In genomic region chr10:98611432-98611831, GRCh38 we compare ENCODE assay signal across 27 cellular contexts.
DNase-seq lines count a peak whose midpoint lies in the region; ATAC-seq and TF ChIP-seq lines count a peak whose summit lies in the region.
"Had no signal": no experiment of that assay in that cellular context is flagged by ENCODE, and none has a peak within 500 bp of the region (broad histone marks: within the 10 kb centered on the region; RNA-seq: fewer than 3 reads in every experiment).

No MANE protein-coding gene starts in this region.

- no peaks in the 10 kb centered on the region for H3K79me2 ChIP-seq in SK-N-SH (ENCODE audit: insufficient read depth)

- H3K4me1 Mint-ChIP-seq in nephron progenitor cell, result peaks cover 35% of the 10 kb centered on the region
- H3K4me1 Mint-ChIP-seq: CD8-positive, alpha-beta memory T cell had no signal

- no peak overlapping the region for H3K4me3 Mint-ChIP-seq in nephron progenitor cell
- H3K4me3 Mint-ChIP-seq: activated T-cell treated with anti-CD3 and anti-CD28 coated beads, Interleukin-2, amount 50 U/mL, for 4 hours; CD8-positive, alpha-beta memory T cell; T-helper 2 cell treated with Interferon-gamma antibody and Interleukin-4, amounts not matched to agents 5 μg/mL and 100 μg/mL, for 36 hours had no signal

- no peaks in the 10 kb centered on the region for H3K9me2 ChIP-seq in SK-N-SH

- H3K9me3 ChIP-seq in SK-N-SH (no peaks in the 10 kb centered on the region), transverse colon (no peaks in the 10 kb centered on the region)
- H3K9me3 ChIP-seq: colonic mucosa, testis had no signal

- H3K27me3 ChIP-seq in SK-N-SH (ENCODE audit: insufficient read depth) (no peaks in the 10 kb centered on the region), transverse colon (no peaks in the 10 kb centered on the region)
- H3K27me3 ChIP-seq: colonic mucosa, testis had no signal

- no peaks in the 10 kb centered on the region for H3F3A ChIP-seq in SK-N-SH (replicated peaks; ENCODE audit: insufficient read depth)

- no peaks in the 10 kb centered on the region for H3K36me3 ChIP-seq in SK-N-SH (replicated peaks in 1 of 2; ENCODE audit: control insufficient read depth in 1 of 2, insufficient read depth in 2 of 2, low read length in 1 of 2)
- no peaks in the 10 kb centered on the region for H3K36me3 ChIP-seq in transverse colon
- H3K36me3 ChIP-seq: colonic mucosa had no signal

- DNase-seq in SK-N-SH, result no peak
- DNase-seq in astrocyte of the spinal cord (ENCODE audit: low read depth, low spot score), result peak; percentile 1
- no peak for DNase-seq in nephron progenitor cell
- DNase-seq in transverse colon, result no peak
- DNase-seq in DMS 273 (lab: John Stamatoyannopoulos, UW; ENCODE audit: unreplicated experiment), result no peak
- DNase-seq: activated CD4-positive, alpha-beta T cell treated with anti-CD3 and anti-CD28 coated beads for 48 hours; activated T-cell treated with anti-CD3 and anti-CD28 coated beads, Interleukin-2, amount 50 U/mL, for 4 hours; AML-193; CD8-positive, alpha-beta memory T cell; colonic mucosa; effector memory CD4-positive, alpha-beta T cell; erythroblast; GF-D8; NCI-H1048; NCI-H1930; stimulated activated CD4-positive, alpha-beta T cell treated with anti-CD3 and anti-CD28 coated beads, Interleukin-12 subunit alpha, Interleukin-12 subunit beta, amount 100 ng/mL, for 4 hours; stimulated activated CD4-positive, alpha-beta T cell treated with anti-CD3 and anti-CD28 coated beads, Interleukin-4, amount 100 ng/mL, for 24 hours; stimulated activated naive CD4-positive, alpha-beta T cell; testis had no signal

- H4K20me1 ChIP-seq in SK-N-SH (ENCODE audit: insufficient read depth), result no peaks in the 10 kb centered on the region

- TF ChIP-seq CTCF in SK-N-SH (IDR thresholded peaks at IDR 0.05), result no peak
- no peak for TF ChIP-seq CTCF in astrocyte of the spinal cord (IDR thresholded peaks at IDR 0.05; ENCODE audit: low read depth, low read length)
- no peak for TF ChIP-seq CTCF in nephron progenitor cell (IDR thresholded peaks at IDR 0.05)
- no peak for TF ChIP-seq CTCF in transverse colon (IDR thresholded peaks at IDR 0.05)

- TF ChIP-seq EP300 in SK-N-SH (IDR thresholded peaks at IDR 0.05; ENCODE audit: borderline replicate concordance in 1 of 2, low read depth in 1 of 2, low read length in 1 of 2), result no peak
- peak; percentile 21 for TF ChIP-seq EP300 in transverse colon (IDR thresholded peaks at IDR 0.05; ENCODE audit: low read depth)

- TF ChIP-seq RAD21 in SK-N-SH (IDR thresholded peaks at IDR 0.05; ENCODE audit: low read length), result no peak

- H3K27ac ChIP-seq in SK-N-SH (ENCODE audit: low read depth in 2 of 2, low read length in 1 of 2), result no peak overlapping the region
- H3K27ac ChIP-seq in transverse colon, result peak overlapping the region; percentile 52 to 76 (median 60)
- H3K27ac ChIP-seq: 22Rv1, colonic mucosa, KMS-11, RWPE1, testis, VCaP had no signal

- 8% methylated on average over 2 of the region's 2 CpGs for WGBS in SK-N-SH (ENCODE audit: low lambda C conversion rate)
- 47% methylated on average over 2 of the region's 2 CpGs; no CpG with 5 or more reads in 1 of the 2 donors for WGBS in transverse colon (ENCODE audit: low coverage in 1 of 2), 2 donors

- no peaks in the 10 kb centered on the region for H3K9me3 Mint-ChIP-seq in nephron progenitor cell
- H3K9me3 Mint-ChIP-seq: activated T-cell treated with anti-CD3 and anti-CD28 coated beads, Interleukin-2, amount 50 U/mL, for 4 hours; CD8-positive, alpha-beta memory T cell; T-helper 2 cell treated with Interferon-gamma antibody and Interleukin-4, amounts not matched to agents 5 μg/mL and 100 μg/mL, for 36 hours had no signal

- CTCF ChIA-PET in SK-N-SH (lab: Yijun Ruan, JAX), result interaction anchor here (1.5 kb wide), 1 partner anchor 133 kb away, joined by 3 read pairs; no protein-coding TSS in a partner anchor

- no peak overlapping the region for H3K4me2 ChIP-seq in SK-N-SH
- H3K4me2 ChIP-seq: KMS-11 had no signal

- H3K4me3 ChIP-seq in SK-N-SH (ENCODE audit: low read depth in 2 of 2, low read length in 1 of 2) (no peak overlapping the region), astrocyte of the spinal cord (ENCODE audit: low read depth, low read length) (no peak overlapping the region), transverse colon (no peak overlapping the region)
- H3K4me3 ChIP-seq: colonic mucosa, testis had no signal

- POLR2A ChIA-PET in SK-N-SH (lab: Yijun Ruan, JAX), result no interaction called here

- intact Hi-C loops in transverse colon (cut with DNase I; ENCODE audit: low total_unique reads), result no loop called here

- no peaks in the 10 kb centered on the region for H3K36me3 Mint-ChIP-seq in nephron progenitor cell (ENCODE audit: low read depth)
- H3K36me3 Mint-ChIP-seq: CD8-positive, alpha-beta memory T cell had no signal

- H3K27me3 Mint-ChIP-seq in nephron progenitor cell (ENCODE audit: low read depth, poor library complexity), result no peaks in the 10 kb centered on the region

- H2AFZ ChIP-seq in SK-N-SH (ENCODE audit: low read depth), result no peak overlapping the region

- no peaks in the 10 kb centered on the region for H3K4me1 ChIP-seq in SK-N-SH (ENCODE audit: control insufficient read depth in 1 of 2, insufficient read depth in 2 of 2, low read depth in 1 of 2, low read length in 1 of 2)
- H3K4me1 ChIP-seq in transverse colon, result peaks cover 0 to 25% (median 0%) of the 10 kb centered on the region in 4 donors
- H3K4me1 ChIP-seq: colonic mucosa, testis had no signal

- no peak overlapping the region for H3K9ac ChIP-seq in SK-N-SH
- H3K9ac ChIP-seq: KMS-11 had no signal

- no peak for ATAC-seq in SK-N-SH treated with all-trans-retinoic acid at 6 μM for 48 hours
- ATAC-seq in HG03135 (IDR thresholded peaks at IDR 0.05; ENCODE audit: unreplicated experiment), result no peak
- no peak for ATAC-seq in esophagus mucosa
- ATAC-seq: activated T-cell treated with anti-CD3 and anti-CD28 coated beads, Interleukin-2, amount 50 U/mL, for 4 hours had no signal

- in situ Hi-C loops in astrocyte of the spinal cord (cut with HindIII; ENCODE audit: low sequenced_read_pairs), result no loop called here
- in situ Hi-C loops in transverse colon (cut with MboI; ENCODE audit: low pct_ligation_motif_present in 1 of 4, low pct_unique_long_range_greater_than_20kb in 1 of 4, low sequenced_read_pairs in 3 of 4), result no loop called here

- TF ChIP-seq POLR2A in transverse colon (IDR thresholded peaks at IDR 0.05), result no peak

- H3K27ac Mint-ChIP-seq in nephron progenitor cell, result peak overlapping the region; percentile 72
- H3K27ac Mint-ChIP-seq: CD8-positive, alpha-beta memory T cell; T-helper 2 cell treated with Interferon-gamma antibody and Interleukin-4, amounts not matched to agents 5 μg/mL and 100 μg/mL, for 36 hours had no signal

TF ChIP-seq in SK-N-SH treated with all-trans-retinoic acid at 6 μM for 48 hours, 23 proteins besides CTCF, POLR2A, EP300 and RAD21:
- TF ChIP-seq TCF4 (CRISPR knock-in tag; IDR thresholded peaks at IDR 0.05; ENCODE audit: borderline replicate concordance) (no peak), ISL1 (CRISPR knock-in tag; IDR thresholded peaks at IDR 0.05) (peak; percentile 12; the same call in 1 of the 2 replicates), OSR1 (CRISPR knock-in tag; IDR thresholded peaks at IDR 0.05) (no peak)

TF ChIP-seq in SK-N-SH, 30 proteins besides CTCF, POLR2A, EP300 and RAD21:
- no peak for TF ChIP-seq FOXM1 (IDR thresholded peaks at IDR 0.05; ENCODE audit: low read depth)
- TF ChIP-seq USF1 (IDR thresholded peaks at IDR 0.05; ENCODE audit: borderline replicate concordance, low read depth), result no peak
- no peak for TF ChIP-seq MEF2A (IDR thresholded peaks at IDR 0.05; ENCODE audit: borderline replicate concordance, low read depth)
- TF ChIP-seq REST (IDR thresholded peaks at IDR 0.05; ENCODE audit: low read depth, low read length), result no peak
- no peak for TF ChIP-seq NFIC (IDR thresholded peaks at IDR 0.05; ENCODE audit: borderline replicate concordance)

Comparison
In these comparisons a context has a peak if more than half of its experiments do, and no peak if none do; other contexts are left out.
1. H3K27ac ChIP-seq: peak in transverse colon (4 of 4); none in SK-N-SH (0 of 2).